In the genomic region with DNA sequence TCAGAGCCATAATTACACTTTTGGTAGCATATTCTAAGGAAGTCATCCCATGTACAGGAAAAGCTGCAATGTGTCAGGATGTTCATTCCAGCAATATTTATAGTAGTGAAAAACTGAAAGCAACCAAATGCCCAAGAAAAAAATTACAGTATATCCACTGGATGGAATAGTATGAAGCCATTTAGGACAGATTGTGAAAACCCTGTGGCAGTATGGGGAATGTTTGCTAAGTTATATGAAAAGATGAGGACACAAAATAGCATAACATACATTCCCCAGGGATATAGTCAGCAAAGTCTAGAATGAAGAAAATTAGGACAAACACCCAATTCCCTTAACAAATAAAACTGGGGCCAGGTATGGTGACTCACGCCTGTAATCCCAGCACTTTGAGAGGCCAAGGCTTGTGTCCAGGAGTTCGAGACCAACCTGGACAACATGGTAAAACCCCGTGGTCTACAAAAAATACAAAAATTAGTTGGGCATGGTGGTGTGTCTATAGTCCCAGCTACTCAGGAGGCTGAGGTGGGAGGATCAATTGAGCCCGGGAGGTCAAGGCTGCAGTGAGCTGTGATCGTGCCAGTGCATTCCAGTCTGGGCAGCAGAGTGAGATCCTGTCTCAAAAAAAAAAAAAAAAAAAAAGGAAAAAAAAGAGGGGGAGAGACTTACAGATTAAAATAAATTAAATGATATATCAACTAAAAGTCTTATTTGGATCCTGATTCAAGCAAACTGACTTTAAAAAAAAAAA, we compare ENCODE assay signal across 1 cellular context.
TF ChIP-seq lines count a peak whose summit lies in the region.

No MANE protein-coding gene starts in this region.

TF ChIP-seq in liver, 16 proteins besides CTCF, POLR2A, EP300 and RAD21 (continued from another document):
- TF ChIP-seq, protein P1, sequence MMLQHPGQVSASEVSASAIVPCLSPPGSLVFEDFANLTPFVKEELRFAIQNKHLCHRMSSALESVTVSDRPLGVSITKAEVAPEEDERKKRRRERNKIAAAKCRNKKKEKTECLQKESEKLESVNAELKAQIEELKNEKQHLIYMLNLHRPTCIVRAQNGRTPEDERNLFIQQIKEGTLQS (IDR thresholded peaks at IDR 0.05) = no peak
- TF ChIP-seq FOXA2 (IDR thresholded peaks at IDR 0.05) = no peak
